ENCODE assay signal across 22 cellular contexts in genomic region chr7:155222578-155222977, GRCh38.
A peak's percentile ranks its signal among the peaks of the same experiment; 100 is the strongest.
DNase-seq lines count a peak whose midpoint lies in the region; ATAC-seq and TF ChIP-seq lines count a peak whose summit lies in the region.
"Had no signal": no experiment of that assay in that cellular context is flagged by ENCODE, and none has a peak within 500 bp of the region (broad histone marks: within the 10 kb centered on the region; RNA-seq: fewer than 3 reads in every experiment).

No MANE protein-coding gene starts in this region.

- no peak for TF ChIP-seq CTCF in activated CD8-positive, alpha-beta T cell treated with anti-CD3 and anti-CD28 coated beads for 36 hours (IDR thresholded peaks at IDR 0.05)
- TF ChIP-seq CTCF in VCaP (conservative IDR thresholded peaks at IDR 0.05) (no peak), stomach (IDR thresholded peaks at IDR 0.05) (no peak)

- H3K36me3 ChIP-seq in stomach = no peaks in the 10 kb centered on the region

- H3K27me3 ChIP-seq in stomach = peaks cover 0 to 51% (median 4%) of the 10 kb centered on the region in 3 donors

- no peaks in the 10 kb centered on the region for H3K9me3 ChIP-seq in stomach

- no peaks in the 10 kb centered on the region for H3K36me3 Mint-ChIP-seq in activated CD8-positive, alpha-beta T cell treated with anti-CD3 and anti-CD28 coated beads for 36 hours (ENCODE audit: low read depth)
- no peaks in the 10 kb centered on the region for H3K36me3 Mint-ChIP-seq in activated CD8-positive, alpha-beta T cell treated with anti-CD3 and anti-CD28 coated beads, Interleukin-2, amount 10 ng/mL, durations not matched to agents 7 days and 5 days (ENCODE audit: low read depth)
- no peaks in the 10 kb centered on the region for H3K36me3 Mint-ChIP-seq in stimulated activated effector memory CD8-positive, alpha-beta T cell treated with anti-CD3 and anti-CD28 coated beads, Interleukin-12 subunit alpha, Interleukin-12 subunit beta, amount 100 ng/mL, for 72 hours

- H3K9me3 Mint-ChIP-seq in activated CD8-positive, alpha-beta T cell treated with anti-CD3 and anti-CD28 coated beads for 36 hours = no peaks in the 10 kb centered on the region
- no peaks in the 10 kb centered on the region for H3K9me3 Mint-ChIP-seq in activated CD8-positive, alpha-beta T cell treated with anti-CD3 and anti-CD28 coated beads, Interleukin-2, amount 10 ng/mL, durations not matched to agents 7 days and 5 days (ENCODE audit: insufficient read depth)
- H3K9me3 Mint-ChIP-seq in stimulated activated effector memory CD8-positive, alpha-beta T cell treated with anti-CD3 and anti-CD28 coated beads, Interleukin-12 subunit alpha, Interleukin-12 subunit beta, amount 100 ng/mL, for 72 hours = no peaks in the 10 kb centered on the region
- H3K9me3 Mint-ChIP-seq: CD4-positive, alpha-beta T cell had no signal

- H3K27ac Mint-ChIP-seq in activated CD8-positive, alpha-beta T cell treated with anti-CD3 and anti-CD28 coated beads for 36 hours = no peak overlapping the region
- no peak overlapping the region for H3K27ac Mint-ChIP-seq in activated CD8-positive, alpha-beta T cell treated with anti-CD3 and anti-CD28 coated beads, Interleukin-2, amount 10 ng/mL, durations not matched to agents 7 days and 5 days
- peak overlapping the region; percentile 24 for H3K27ac Mint-ChIP-seq in stimulated activated effector memory CD8-positive, alpha-beta T cell treated with anti-CD3 and anti-CD28 coated beads, Interleukin-12 subunit alpha, Interleukin-12 subunit beta, amount 100 ng/mL, for 72 hours
- H3K27ac Mint-ChIP-seq: CD4-positive, alpha-beta T cell had no signal

- no peaks in the 10 kb centered on the region for H3K27me3 Mint-ChIP-seq in activated CD8-positive, alpha-beta T cell treated with anti-CD3 and anti-CD28 coated beads for 36 hours
- H3K27me3 Mint-ChIP-seq in activated CD8-positive, alpha-beta T cell treated with anti-CD3 and anti-CD28 coated beads, Interleukin-2, amount 10 ng/mL, durations not matched to agents 7 days and 5 days (ENCODE audit: low read depth) = peaks cover 7% of the 10 kb centered on the region

- intact Hi-C loops in activated CD8-positive, alpha-beta T cell treated with anti-CD3 and anti-CD28 coated beads for 36 hours (cut with micrococcal nuclease) = no loop called here
- intact Hi-C loops in sciatic nerve (cut with DNase I) = no loop called here
- intact Hi-C loops in stomach (cut with DNase I; ENCODE audit: low total_unique reads) = no loop called here

- CTCF ChIA-PET in activated CD8-positive, alpha-beta T cell treated with anti-CD3 and anti-CD28 coated beads for 36 hours (lab: Charles Lee) = no interaction called here
- CTCF ChIA-PET in activated CD8-positive, alpha-beta T cell treated with anti-CD3 and anti-CD28 coated beads, Interleukin-2, amount 10 ng/mL, durations not matched to agents 7 days and 5 days (lab: Charles Lee) = no interaction called here

- H3K4me3 Mint-ChIP-seq in activated CD8-positive, alpha-beta T cell treated with anti-CD3 and anti-CD28 coated beads for 36 hours = no peak overlapping the region
- no peak overlapping the region for H3K4me3 Mint-ChIP-seq in activated CD8-positive, alpha-beta T cell treated with anti-CD3 and anti-CD28 coated beads, Interleukin-2, amount 10 ng/mL, durations not matched to agents 7 days and 5 days
- H3K4me3 Mint-ChIP-seq in stimulated activated effector memory CD8-positive, alpha-beta T cell treated with anti-CD3 and anti-CD28 coated beads, Interleukin-12 subunit alpha, Interleukin-12 subunit beta, amount 100 ng/mL, for 72 hours = no peak overlapping the region
- H3K4me3 Mint-ChIP-seq: CD4-positive, alpha-beta T cell had no signal

- peak overlapping the region; percentile 84 for H3K27ac ChIP-seq in VCaP
- H3K27ac ChIP-seq in stomach = no peak overlapping the region
- H3K27ac ChIP-seq: KMS-11, RWPE1, SK-N-MC had no signal

- DNase-seq in activated CD8-positive, alpha-beta T cell treated with anti-CD3 and anti-CD28 coated beads for 36 hours = peak; percentile 23
- no peak for DNase-seq in activated CD8-positive, alpha-beta T cell treated with anti-CD3 and anti-CD28 coated beads, Interleukin-2, amount 10 ng/mL, durations not matched to agents 7 days and 5 days
- peak; percentile 39 for DNase-seq in myocyte (ENCODE audit: low read depth)
- DNase-seq in stimulated activated effector memory CD8-positive, alpha-beta T cell treated with anti-CD3 and anti-CD28 coated beads, Interleukin-12 subunit alpha, Interleukin-12 subunit beta, amount 100 ng/mL, for 72 hours (ENCODE audit: low spot score in 2 of 2) = no peak
- DNase-seq in sciatic nerve (ENCODE audit: low spot score) = no peak
- no peak for DNase-seq in stomach
- no peak for DNase-seq in NCI-H1694 treated with DMSO at 0.1 percent for 48 hours (lab: John Stamatoyannopoulos, UW)
- DNase-seq: CD4-positive, alpha-beta T cell; DMS153; GDM1; GOT3; IMR-90; NCI-H1105; NCI-H2029 treated with DMSO at 0.1 percent for 48 hours; NCI-H345; NCI-H524 treated with DMSO at 0.1 percent for 48 hours; SHP77 treated with DMSO at 0.1 percent for 48 hours had no signal

- H3K4me1 ChIP-seq in stomach = no peaks in the 10 kb centered on the region

- WGBS in stomach, 5 donors = 57 to 89% (median 77%) methylated on average over 5 of the region's 5 CpGs

- no peak overlapping the region for H3K4me3 ChIP-seq in stomach
- H3K4me3 ChIP-seq: SK-N-MC had no signal

- H3K4me1 Mint-ChIP-seq in activated CD8-positive, alpha-beta T cell treated with anti-CD3 and anti-CD28 coated beads for 36 hours (ENCODE audit: low read depth) = peaks cover 5% of the 10 kb centered on the region
- peaks cover 5% of the 10 kb centered on the region for H3K4me1 Mint-ChIP-seq in activated CD8-positive, alpha-beta T cell treated with anti-CD3 and anti-CD28 coated beads, Interleukin-2, amount 10 ng/mL, durations not matched to agents 7 days and 5 days (ENCODE audit: low read depth)
- peaks cover 27% of the 10 kb centered on the region for H3K4me1 Mint-ChIP-seq in stimulated activated effector memory CD8-positive, alpha-beta T cell treated with anti-CD3 and anti-CD28 coated beads, Interleukin-12 subunit alpha, Interleukin-12 subunit beta, amount 100 ng/mL, for 72 hours

- no peak for TF ChIP-seq EP300 in stomach (IDR thresholded peaks at IDR 0.05)

- POLR2A ChIA-PET in activated CD8-positive, alpha-beta T cell treated with anti-CD3 and anti-CD28 coated beads for 36 hours (lab: Charles Lee) = no interaction called here
- POLR2A ChIA-PET in activated CD8-positive, alpha-beta T cell treated with anti-CD3 and anti-CD28 coated beads, Interleukin-2, amount 10 ng/mL, durations not matched to agents 7 days and 5 days (lab: Charles Lee) = no interaction called here

- TF ChIP-seq POLR2A in stomach (IDR thresholded peaks at IDR 0.05) = no peak

- ATAC-seq in activated CD8-positive, alpha-beta T cell treated with anti-CD3 and anti-CD28 coated beads for 36 hours = peak; percentile 42
- ATAC-seq in activated CD8-positive, alpha-beta T cell treated with anti-CD3 and anti-CD28 coated beads, Interleukin-2, amount 10 ng/mL, durations not matched to agents 7 days and 5 days = no peak
- ATAC-seq in stimulated activated effector memory CD8-positive, alpha-beta T cell treated with anti-CD3 and anti-CD28 coated beads, Interleukin-12 subunit alpha, Interleukin-12 subunit beta, amount 100 ng/mL, for 72 hours = peak; percentile 19
- no peak for ATAC-seq in sciatic nerve
- ATAC-seq: HCT116 had no signal

Comparison
In these comparisons a context has a peak if more than half of its experiments do, and no peak if none do; other contexts are left out.
1. ATAC-seq: peak in activated CD8-positive, alpha-beta T cell treated with anti-CD3 and anti-CD28 coated beads for 36 hours (single experiment) and stimulated activated effector memory CD8-positive, alpha-beta T cell treated with anti-CD3 and anti-CD28 coated beads, Interleukin-12 subunit alpha, Interleukin-12 subunit beta, amount 100 ng/mL, for 72 hours (single experiment); none in activated CD8-positive, alpha-beta T cell treated with anti-CD3 and anti-CD28 coated beads, Interleukin-2, amount 10 ng/mL, durations not matched to agents 7 days and 5 days (single experiment) and sciatic nerve (single experiment).
2. DNase-seq: peak in activated CD8-positive, alpha-beta T cell treated with anti-CD3 and anti-CD28 coated beads for 36 hours (single experiment) and myocyte (single experiment); none in activated CD8-positive, alpha-beta T cell treated with anti-CD3 and anti-CD28 coated beads, Interleukin-2, amount 10 ng/mL, durations not matched to agents 7 days and 5 days (single experiment), stimulated activated effector memory CD8-positive, alpha-beta T cell treated with anti-CD3 and anti-CD28 coated beads, Interleukin-12 subunit alpha, Interleukin-12 subunit beta, amount 100 ng/mL, for 72 hours (0 of 2), sciatic nerve (single experiment), stomach (single experiment) and NCI-H1694 treated with DMSO at 0.1 percent for 48 hours (single experiment).